In the genomic region with DNA sequence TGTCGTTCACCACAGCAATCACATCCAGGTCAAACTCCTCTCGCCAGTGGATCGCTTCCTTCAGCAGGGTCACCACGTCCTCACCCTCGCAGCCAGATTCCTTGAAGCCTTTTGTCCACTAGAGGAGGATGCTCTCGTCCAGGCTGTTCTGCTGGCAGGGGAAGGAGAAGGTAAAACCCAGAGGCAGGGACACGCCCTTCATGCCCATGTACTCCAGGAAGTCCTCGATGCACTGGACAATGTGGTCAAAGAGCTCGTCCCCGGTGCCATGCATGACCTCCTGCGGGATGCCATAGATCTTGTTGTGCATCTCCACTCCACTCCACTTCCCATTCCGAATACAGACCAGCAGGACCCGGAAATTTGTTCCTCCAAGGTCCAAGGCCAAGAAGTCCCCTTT, we compare ENCODE assay signal across 7 cellular contexts.
"Had no signal": no experiment of that assay in that cellular context is flagged by ENCODE, and none has a peak within 500 bp of the region (broad histone marks: within the 10 kb centered on the region; RNA-seq: fewer than 3 reads in every experiment).

No MANE protein-coding gene starts in this region.

- H3K27ac ChIP-seq: HL-60 had no signal

- H3K4me2 ChIP-seq: GM23338 had no signal

- H3K9me3 ChIP-seq: HAP-1 had no signal

- H3K4me3 ChIP-seq: GM23338, HAP-1, K562 had no signal

- DNase-seq: H7, HFFc6, IMR-90 had no signal

- FAIRE-seq: K562 had no signal

- H3K36me3 ChIP-seq: HAP-1 had no signal

- H3K4me1 ChIP-seq: HAP-1 had no signal
